In the genomic region with DNA sequence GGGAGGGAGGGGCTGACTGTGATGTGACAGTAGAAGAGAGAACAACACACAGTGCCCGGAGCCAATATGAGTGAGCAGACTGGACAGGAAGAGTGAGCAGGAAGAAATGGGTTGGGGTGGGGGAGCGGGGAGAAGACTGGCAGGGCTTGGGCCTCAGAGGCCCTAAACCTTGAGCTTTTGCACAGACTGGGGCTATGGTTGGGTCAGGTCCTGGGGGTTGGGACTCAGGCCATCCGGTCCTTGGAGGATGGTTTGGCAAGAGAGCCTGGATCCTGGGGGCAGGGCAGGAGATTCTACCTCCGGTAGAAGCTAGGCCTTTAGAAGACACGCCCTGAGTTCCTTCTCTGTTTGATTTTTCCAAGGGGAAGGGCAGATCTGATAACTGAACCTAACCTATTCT, we compare ENCODE assay signal across 8 cellular contexts. TPM values are rescaled to one million over a fixed set of nuclear protein-coding genes. Genes with fewer than 3 reads are reported as not detected.
A peak's percentile ranks its signal among the peaks of the same experiment; 100 is the strongest.
DNase-seq lines count a peak whose midpoint lies in the region; ATAC-seq and TF ChIP-seq lines count a peak whose summit lies in the region.

No MANE protein-coding gene starts in this region.

- no peak overlapping the region for H3K9ac ChIP-seq in iPS-15b (ENCODE audit: low read depth, low read length)

- no peaks in the 10 kb centered on the region for H3K9me3 Mint-ChIP-seq in activated T-helper 1 cell treated with anti-CD3 and anti-CD28 coated beads, Interleukin-12 subunit alpha, Interleukin-12 subunit beta, Interleukin-2, Interleukin-4 antibody, amounts not matched to agents 30 ng/mL and 10 ng/mL and 1 ng/mL, durations not matched to agents 14 hours and 24 hours and 36 hours

- WGBS in stomach, 5 donors = 22 to 33% (median 28%) methylated on average over 5 of the region's 5 CpGs

- H3K27ac ChIP-seq in stomach = peak overlapping the region; percentile 96 to 98 (median 98)

- TF ChIP-seq POLR2A in stomach (IDR thresholded peaks at IDR 0.05) = no peak

- TF ChIP-seq EP300 in stomach (IDR thresholded peaks at IDR 0.05) = no peak

- ATAC-seq in GM19467 (IDR thresholded peaks at IDR 0.05; ENCODE audit: unreplicated experiment) = no peak

- intact Hi-C loops in activated T-helper 1 cell treated with anti-CD3 and anti-CD28 coated beads, Interleukin-12 subunit alpha, Interleukin-12 subunit beta, Interleukin-2, Interleukin-4 antibody, amounts not matched to agents 30 ng/mL and 10 ng/mL and 1 ng/mL, durations not matched to agents 14 hours and 24 hours and 36 hours (cut with micrococcal nuclease) = loop anchor here (2.0 kb wide), 1 partner anchor 44 kb away; no protein-coding TSS in a partner anchor
- intact Hi-C loops in stomach (cut with DNase I; ENCODE audit: low total_unique reads) = no loop called here

- H3K27me3 ChIP-seq in iPS-15b (ENCODE audit: control insufficient read depth, insufficient read depth, low read length) (no peaks in the 10 kb centered on the region), stomach (no peaks in the 10 kb centered on the region)

- peaks cover 39% of the 10 kb centered on the region for H3K36me3 Mint-ChIP-seq in activated T-helper 1 cell treated with anti-CD3 and anti-CD28 coated beads, Interleukin-12 subunit alpha, Interleukin-12 subunit beta, Interleukin-2, Interleukin-4 antibody, amounts not matched to agents 30 ng/mL and 10 ng/mL and 1 ng/mL, durations not matched to agents 14 hours and 24 hours and 36 hours (ENCODE audit: low read depth)

- TF ChIP-seq CTCF in stomach (IDR thresholded peaks at IDR 0.05) = no peak

- H3K4me1 ChIP-seq in iPS-15b (ENCODE audit: control insufficient read depth, insufficient read depth, low read length) (peaks cover 4% of the 10 kb centered on the region), stomach (peaks cover 21 to 39% (median 36%) of the 10 kb centered on the region in 4 donors)

- DNase-seq in DMS53 (lab: John Stamatoyannopoulos, UW) = peak; percentile 47
- DNase-seq in DMS53 treated with DMSO at 0.1 percent for 48 hours (lab: John Stamatoyannopoulos, UW; ENCODE audit: unreplicated experiment) = no peak
- DNase-seq in activated T-helper 1 cell treated with anti-CD3 and anti-CD28 coated beads, Interleukin-12 subunit alpha, Interleukin-12 subunit beta, Interleukin-2, Interleukin-4 antibody, amounts not matched to agents 30 ng/mL and 10 ng/mL and 1 ng/mL, durations not matched to agents 14 hours and 24 hours and 36 hours (ENCODE audit: low spot score) = no peak
- DNase-seq in stomach = no peak
- DNase-seq in NCI-H774 (lab: John Stamatoyannopoulos, UW) = no peak
- no peak for DNase-seq in activated effector memory CD4-positive, alpha-beta T cell treated with Interleukin-2 at 50 U/mL for 16 hours

- no peaks in the 10 kb centered on the region for H3K9me3 ChIP-seq in iPS-15b (ENCODE audit: control insufficient read depth, insufficient read depth, low read length)
- H3K9me3 ChIP-seq in stomach = no peaks in the 10 kb centered on the region

- no peaks in the 10 kb centered on the region for H3K36me3 ChIP-seq in iPS-15b (ENCODE audit: control insufficient read depth, insufficient read depth, low read length)
- H3K36me3 ChIP-seq in stomach = peaks cover 13 to 45% (median 40%) of the 10 kb centered on the region in 4 donors

- peak overlapping the region; percentile 95 for H3K4me3 Mint-ChIP-seq in activated T-helper 1 cell treated with anti-CD3 and anti-CD28 coated beads, Interleukin-12 subunit alpha, Interleukin-12 subunit beta, Interleukin-2, Interleukin-4 antibody, amounts not matched to agents 30 ng/mL and 10 ng/mL and 1 ng/mL, durations not matched to agents 14 hours and 24 hours and 36 hours

- peak overlapping the region; percentile 80 for H3K27ac Mint-ChIP-seq in activated T-helper 1 cell treated with anti-CD3 and anti-CD28 coated beads, Interleukin-12 subunit alpha, Interleukin-12 subunit beta, Interleukin-2, Interleukin-4 antibody, amounts not matched to agents 30 ng/mL and 10 ng/mL and 1 ng/mL, durations not matched to agents 14 hours and 24 hours and 36 hours

- H3K4me1 Mint-ChIP-seq in activated T-helper 1 cell treated with anti-CD3 and anti-CD28 coated beads, Interleukin-12 subunit alpha, Interleukin-12 subunit beta, Interleukin-2, Interleukin-4 antibody, amounts not matched to agents 30 ng/mL and 10 ng/mL and 1 ng/mL, durations not matched to agents 14 hours and 24 hours and 36 hours (ENCODE audit: low read depth) = peaks cover 39% of the 10 kb centered on the region

- H3K4me3 ChIP-seq in iPS-15b (ENCODE audit: low read depth, low read length) = peak overlapping the region; percentile 82
- H3K4me3 ChIP-seq in stomach = peak overlapping the region; percentile 82 to 99 (median 96)

- no peaks in the 10 kb centered on the region for H3K27me3 Mint-ChIP-seq in activated T-helper 1 cell treated with anti-CD3 and anti-CD28 coated beads, Interleukin-12 subunit alpha, Interleukin-12 subunit beta, Interleukin-2, Interleukin-4 antibody, amounts not matched to agents 30 ng/mL and 10 ng/mL and 1 ng/mL, durations not matched to agents 14 hours and 24 hours and 36 hours (ENCODE audit: insufficient read depth)

RNA-seq across cellular contexts. Expression of gene CAMTA2, which starts 1.1 kb away (rescaled TPM):
- total RNA-seq in activated T-helper 1 cell treated with anti-CD3 and anti-CD28 coated beads, Interleukin-12 subunit alpha, Interleukin-12 subunit beta, Interleukin-2, Interleukin-4 antibody, amounts not matched to agents 30 ng/mL and 10 ng/mL and 1 ng/mL, durations not matched to agents 14 hours and 24 hours and 36 hours = 98.5 and 103 TPM in 2 replicates
- total RNA-seq in stomach = 100 to 1,000 TPM in 2 of 5 donors, 10 to 100 TPM in 2, 1 to 10 TPM in 1; 8.1 to 202 (median 82.1) TPM
- 10 to 100 TPM; 28.0 to 52.7 (median 41.4) TPM for polyA plus RNA-seq in stomach

RNA-seq across cellular contexts. Expression of gene INCA1, which starts 10.9 kb away (rescaled TPM):
- 0.34 and 0.37 TPM in 2 replicates for total RNA-seq in activated T-helper 1 cell treated with anti-CD3 and anti-CD28 coated beads, Interleukin-12 subunit alpha, Interleukin-12 subunit beta, Interleukin-2, Interleukin-4 antibody, amounts not matched to agents 30 ng/mL and 10 ng/mL and 1 ng/mL, durations not matched to agents 14 hours and 24 hours and 36 hours
- 1 to 10 TPM in 2 of 5 donors, not detected in 3; 1.3 to 6.1 TPM for total RNA-seq in stomach
- polyA plus RNA-seq in stomach = 1 to 10 TPM; 1.4 to 2.7 (median 1.6) TPM

RNA-seq across cellular contexts. Expression of gene KIF1C, which starts 11.3 kb away (rescaled TPM):
- 68.4 and 71.3 TPM in 2 replicates for total RNA-seq in activated T-helper 1 cell treated with anti-CD3 and anti-CD28 coated beads, Interleukin-12 subunit alpha, Interleukin-12 subunit beta, Interleukin-2, Interleukin-4 antibody, amounts not matched to agents 30 ng/mL and 10 ng/mL and 1 ng/mL, durations not matched to agents 14 hours and 24 hours and 36 hours
- total RNA-seq in stomach = 100 to 1,000 TPM in 2 of 5 donors, 10 to 100 TPM in 3; 47.5 to 334 (median 94.8) TPM
- polyA plus RNA-seq in stomach = 100 to 1,000 TPM in 1 of 3 donors, 10 to 100 TPM in 2; 33.4 to 130 (median 70.3) TPM

RNA-seq across cellular contexts. Expression of gene SPAG7, which starts 18.8 kb away (rescaled TPM):
- 66.5 and 69.5 TPM in 2 replicates for total RNA-seq in activated T-helper 1 cell treated with anti-CD3 and anti-CD28 coated beads, Interleukin-12 subunit alpha, Interleukin-12 subunit beta, Interleukin-2, Interleukin-4 antibody, amounts not matched to agents 30 ng/mL and 10 ng/mL and 1 ng/mL, durations not matched to agents 14 hours and 24 hours and 36 hours
- total RNA-seq in stomach = 100 to 1,000 TPM in 1 of 5 donors, 10 to 100 TPM in 4; 17.5 to 133 (median 51.8) TPM
- polyA plus RNA-seq in stomach = 10 to 100 TPM; 76.4 to 85.8 (median 78.5) TPM

RNA-seq across cellular contexts. Expression of gene ENO3, which starts 35.5 kb away (rescaled TPM):
- total RNA-seq in activated T-helper 1 cell treated with anti-CD3 and anti-CD28 coated beads, Interleukin-12 subunit alpha, Interleukin-12 subunit beta, Interleukin-2, Interleukin-4 antibody, amounts not matched to agents 30 ng/mL and 10 ng/mL and 1 ng/mL, durations not matched to agents 14 hours and 24 hours and 36 hours = 42.5 and 44.5 TPM in 2 replicates
- total RNA-seq in stomach = 10 to 100 TPM in 1 of 5 donors, 1 to 10 TPM in 3, not detected in 1; 1.8 to 12.1 (median 5.8) TPM
- 10 to 100 TPM in 1 of 3 donors, 1 to 10 TPM in 2; 6.6 to 11.3 (median 10.0) TPM for polyA plus RNA-seq in stomach
